9 cellular contexts compared by ENCODE assay signal in the genomic region with DNA sequence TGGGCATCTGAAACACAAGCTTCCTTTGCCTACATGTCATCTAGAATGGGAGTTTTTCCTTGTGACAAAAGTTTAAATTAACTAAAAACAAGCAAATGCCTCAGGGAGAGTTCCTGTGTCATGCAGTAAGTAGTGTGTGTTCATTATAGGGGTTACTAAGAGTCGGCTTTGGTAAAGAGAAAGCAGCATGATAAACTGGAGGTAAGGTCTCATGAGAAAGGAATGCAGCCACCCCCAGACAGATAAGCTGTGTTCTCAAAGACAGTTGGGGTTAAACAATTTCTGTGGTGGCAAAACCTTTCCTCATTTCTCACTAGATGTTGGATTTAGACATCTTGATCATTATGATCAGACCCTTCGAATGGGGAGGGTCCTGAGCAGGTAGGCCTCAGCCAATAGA.
DNase-seq lines count a peak whose midpoint lies in the region; ATAC-seq and TF ChIP-seq lines count a peak whose summit lies in the region.
"Had no signal": no experiment of that assay in that cellular context is flagged by ENCODE, and none has a peak within 500 bp of the region (broad histone marks: within the 10 kb centered on the region; RNA-seq: fewer than 3 reads in every experiment).

No MANE protein-coding gene starts in this region.

- peaks cover 77% of the 10 kb centered on the region for H3K4me1 ChIP-seq in CD8-positive, alpha-beta memory T cell (ENCODE audit: insufficient read depth, low read length)
- H3K4me1 ChIP-seq: colonic mucosa had no signal

- no peak overlapping the region for H3K4me3 ChIP-seq in CD8-positive, alpha-beta memory T cell (ENCODE audit: low read length)
- no peak overlapping the region for H3K4me3 ChIP-seq in MG63
- no peak overlapping the region for H3K4me3 ChIP-seq in choroid plexus epithelial cell (ENCODE audit: low read depth, low read length)
- H3K4me3 ChIP-seq: colonic mucosa had no signal

- peaks cover 9 to 57% (median 13%) of the 10 kb centered on the region in 3 donors for H3K36me3 Mint-ChIP-seq in CD8-positive, alpha-beta memory T cell

- no peaks in the 10 kb centered on the region for H3K9me3 ChIP-seq in CD8-positive, alpha-beta memory T cell (ENCODE audit: low read length)
- H3K9me3 ChIP-seq in MG63: no peaks in the 10 kb centered on the region
- H3K9me3 ChIP-seq: colonic mucosa had no signal

- peaks cover 32% of the 10 kb centered on the region for H3K36me3 ChIP-seq in CD8-positive, alpha-beta memory T cell (ENCODE audit: insufficient read depth, low read length)
- H3K36me3 ChIP-seq in MG63: peaks cover 56% of the 10 kb centered on the region
- H3K36me3 ChIP-seq: colonic mucosa had no signal

- peak overlapping the region in 5 of 8 donors; percentile 16 to 84 (median 49) for H3K27ac Mint-ChIP-seq in CD8-positive, alpha-beta memory T cell

- H3K4me1 Mint-ChIP-seq in CD8-positive, alpha-beta memory T cell: peaks cover 70 to 85% (median 79%) of the 10 kb centered on the region in 3 donors

- peak overlapping the region in 3 of 7 donors; percentile 46 to 51 (median 47) for H3K4me3 Mint-ChIP-seq in CD8-positive, alpha-beta memory T cell

- H3K27me3 Mint-ChIP-seq in CD8-positive, alpha-beta memory T cell: no peaks in the 10 kb centered on the region

- DNase-seq in CD8-positive, alpha-beta memory T cell: no peak
- DNase-seq in MG63 (peak; percentile 54), choroid plexus epithelial cell (ENCODE audit: low read depth) (peak; percentile 95), myocyte (ENCODE audit: low read depth) (peak; percentile 71), sciatic nerve (ENCODE audit: low spot score) (no peak), GM10248 (ENCODE audit: extremely low spot score) (no peak), midbrain (lab: John Stamatoyannopoulos, UW) (no peak)
- DNase-seq: colonic mucosa had no signal

- intact Hi-C loops in sciatic nerve (cut with DNase I): loop anchor here (10.0 kb wide), 1 partner anchor 132 kb away; the partner anchor contains the start of gene MAP4K4

- no peaks in the 10 kb centered on the region for H3K9me3 Mint-ChIP-seq in CD8-positive, alpha-beta memory T cell

- ATAC-seq in sciatic nerve: no peak
- ATAC-seq in HG03025 (IDR thresholded peaks at IDR 0.05; ENCODE audit: low FRiP score, unreplicated experiment): no peak

- CTCF ChIA-PET in CD8-positive, alpha-beta memory T cell (lab: Charles Lee): interaction anchor here (0.6 to 1.9 kb wide), 3 partner anchors 10 to 406 kb away, joined by 3 to 5 read pairs (median 4); no protein-coding TSS in a partner anchor
- CTCF ChIA-PET in GM10248 (lab: Yijun Ruan, JAX): interaction anchor here (1.2 to 2.5 kb wide), 5 partner anchors 10 to 485 kb away, joined by 3 to 8 read pairs (median 5); no protein-coding TSS in a partner anchor

- TF ChIP-seq CTCF in choroid plexus epithelial cell (conservative IDR thresholded peaks at IDR 0.05; ENCODE audit: low read depth, low read length) (no peak), GM10248 (IDR thresholded peaks at IDR 0.05; ENCODE audit: control extremely low read depth, extremely low read depth, low read depth, missing control alignments) (no peak)

- H3K27me3 ChIP-seq in CD8-positive, alpha-beta memory T cell (ENCODE audit: insufficient read depth, low read length, poor library complexity, severe bottlenecking): no peaks in the 10 kb centered on the region
- no peaks in the 10 kb centered on the region for H3K27me3 ChIP-seq in MG63
- H3K27me3 ChIP-seq: colonic mucosa had no signal

- POLR2A ChIA-PET in CD8-positive, alpha-beta memory T cell (lab: Charles Lee): no interaction called here
- POLR2A ChIA-PET in GM10248 (lab: Yijun Ruan, JAX): no interaction called here

- H3K27ac ChIP-seq in CD8-positive, alpha-beta memory T cell (ENCODE audit: low read depth, low read length): no peak overlapping the region
- H3K27ac ChIP-seq: colonic mucosa had no signal

Comparison
In these comparisons a context has a peak if more than half of its experiments do, and no peak if none do; other contexts are left out.
1. DNase-seq: peak in MG63 (single experiment), choroid plexus epithelial cell (single experiment) and myocyte (single experiment); none in CD8-positive, alpha-beta memory T cell (0 of 5), sciatic nerve (single experiment), GM10248 (single experiment) and midbrain (single experiment).